Comparison of ENCODE assay signal across 1 cellular context in the genomic region with DNA sequence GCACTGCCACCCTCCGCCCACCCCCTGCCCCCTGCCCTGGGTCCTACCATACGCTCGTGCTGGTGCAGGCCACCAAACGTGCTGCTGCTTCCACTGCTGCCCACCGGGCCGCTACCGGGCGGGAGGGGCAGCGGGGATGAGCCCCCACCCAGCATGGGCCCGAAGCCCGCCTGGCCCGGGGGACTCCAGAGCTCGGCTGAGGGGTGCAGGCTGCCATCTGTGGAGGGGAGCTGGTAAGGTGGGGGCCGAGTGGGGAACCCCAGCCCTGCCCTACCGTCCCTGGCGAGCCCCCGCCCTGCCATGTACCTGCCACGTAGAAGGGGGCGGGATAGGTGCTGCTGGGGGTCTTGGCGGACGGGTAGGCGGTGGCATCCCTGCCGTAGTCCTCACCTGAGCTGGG.
TF ChIP-seq lines count a peak whose summit lies in the region.

No MANE protein-coding gene starts in this region.

TF ChIP-seq in HepG2, 621 proteins besides CTCF, POLR2A, EP300 and RAD21:
- no peak for TF ChIP-seq ZNF253 (CRISPR knock-in tag; IDR thresholded peaks at IDR 0.05; ENCODE audit: borderline replicate concordance)
- no peak for TF ChIP-seq ZNF629 (CRISPR knock-in tag; conservative IDR thresholded peaks at IDR 0.05)
- TF ChIP-seq, protein P1, sequence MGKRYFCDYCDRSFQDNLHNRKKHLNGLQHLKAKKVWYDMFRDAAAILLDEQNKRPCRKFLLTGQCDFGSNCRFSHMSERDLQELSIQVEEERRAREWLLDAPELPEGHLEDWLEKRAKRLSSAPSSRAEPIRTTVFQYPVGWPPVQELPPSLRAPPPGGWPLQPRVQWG (CRISPR knock-in tag; IDR thresholded peaks at IDR 0.05; ENCODE audit: borderline replicate concordance, low read depth) = no peak
- peak; percentile 73 for TF ChIP-seq AGO2 (optimal IDR thresholded peaks at IDR 0.05; ENCODE audit: low read depth, low read length)
- no peak for TF ChIP-seq ZFP1 (CRISPR knock-in tag; IDR thresholded peaks at IDR 0.05)
